10 cellular contexts compared by ENCODE assay signal in genomic region chr11:68749501-68750196, GRCh38. TPM values are rescaled to one million over a fixed set of nuclear protein-coding genes. Genes with fewer than 3 reads are reported as not detected.
DNase-seq lines count a peak whose midpoint lies in the region; ATAC-seq and TF ChIP-seq lines count a peak whose summit lies in the region.
"Had no signal": no experiment of that assay in that cellular context is flagged by ENCODE, and none has a peak within 500 bp of the region (broad histone marks: within the 10 kb centered on the region; RNA-seq: fewer than 3 reads in every experiment).

No MANE protein-coding gene starts in this region.

- ATAC-seq in IMR-90 (ENCODE audit: low read depth) = no peak
- no peak for ATAC-seq in HG02642 (IDR thresholded peaks at IDR 0.05; ENCODE audit: poor library complexity, unreplicated experiment)

- H3K4me1 ChIP-seq in IMR-90 (ENCODE audit: control insufficient read depth, insufficient read depth, low read length) = no peaks in the 10 kb centered on the region

- H3K4me3 ChIP-seq in IMR-90 (ENCODE audit: insufficient read depth, low read depth, low read length) (no peak overlapping the region), brain microvascular endothelial cell (ENCODE audit: low read depth, low read length) (no peak overlapping the region)

- peaks cover 4% of the 10 kb centered on the region; the same call in 1 of the 2 replicates for H3K36me3 ChIP-seq in IMR-90 (ENCODE audit: control insufficient read depth, insufficient read depth, low read length)
- no peaks in the 10 kb centered on the region for H3K36me3 ChIP-seq in brain microvascular endothelial cell (replicated peaks)

- no peak overlapping the region for H2BK5ac ChIP-seq in IMR-90 (ENCODE audit: low read depth, low read length, poor library complexity, severe bottlenecking)

- H3K23ac ChIP-seq in IMR-90 (ENCODE audit: low read depth, low read length) = no peak overlapping the region

- no peaks in the 10 kb centered on the region for H3K79me1 ChIP-seq in IMR-90 (ENCODE audit: low read depth in 1 of 2, low read length in 2 of 2)

- H2AK9ac ChIP-seq in IMR-90 (replicated peaks; ENCODE audit: low read depth, low read length, poor library complexity) = no peak overlapping the region

- no peak overlapping the region for H4K8ac ChIP-seq in IMR-90 (ENCODE audit: low read depth in 2 of 2, low read length in 2 of 2)

- no peaks in the 10 kb centered on the region for H3K9me3 ChIP-seq in IMR-90 (ENCODE audit: control insufficient read depth, insufficient read depth, low read length)

- no peak overlapping the region for H3K4ac ChIP-seq in IMR-90 (ENCODE audit: low read depth, low read length)

- H3K4me1 Mint-ChIP-seq in Calu3 (ENCODE audit: low read depth, unreplicated experiment) (no peaks in the 10 kb centered on the region), nephron progenitor cell (peaks cover 14% of the 10 kb centered on the region)

- H3K27me3 Mint-ChIP-seq in Calu3 (ENCODE audit: unreplicated experiment) (no peaks in the 10 kb centered on the region), nephron progenitor cell (ENCODE audit: low read depth, poor library complexity) (peaks cover 41% of the 10 kb centered on the region)

- TF ChIP-seq POLR2A in IMR-90 (IDR thresholded peaks at IDR 0.05; ENCODE audit: low read depth, low read length) = no peak

- no peak overlapping the region for H3K4me2 ChIP-seq in IMR-90 (ENCODE audit: low read depth, low read length)

- H2BK15ac ChIP-seq in IMR-90 (ENCODE audit: low read depth, low read length) = no peak overlapping the region

- no peaks in the 10 kb centered on the region for H3K27me3 ChIP-seq in IMR-90 (ENCODE audit: control insufficient read depth, insufficient read depth, low read length)
- no peaks in the 10 kb centered on the region for H3K27me3 ChIP-seq in brain microvascular endothelial cell (replicated peaks)

- H3K9me1 ChIP-seq in IMR-90 (ENCODE audit: insufficient read depth, low read length) = no peaks in the 10 kb centered on the region

- H3K18ac ChIP-seq in IMR-90 (ENCODE audit: low read depth, low read length) = no peak overlapping the region

- no peak overlapping the region for H2BK20ac ChIP-seq in IMR-90 (ENCODE audit: low read depth, low read length)

- H3K4me3 Mint-ChIP-seq in Calu3 (ENCODE audit: low read depth, unreplicated experiment) (peak overlapping the region; percentile 4), nephron progenitor cell (peak overlapping the region; percentile 73)

- no peak overlapping the region for H4K91ac ChIP-seq in IMR-90 (ENCODE audit: insufficient read depth, low read depth, low read length)

- H3K27ac ChIP-seq in IMR-90 (ENCODE audit: insufficient read depth, low read length) = no peak overlapping the region
- no peak overlapping the region for H3K27ac ChIP-seq in brain microvascular endothelial cell

- DNase-seq in Calu3 = no peak
- DNase-seq in IMR-90 = peak; percentile 12
- DNase-seq in dermis blood vessel endothelial cell = peak; percentile 65
- DNase-seq in nephron progenitor cell = no peak
- no peak for DNase-seq in brain microvascular endothelial cell
- DNase-seq in NCI-H2029 (lab: John Stamatoyannopoulos, UW) = no peak
- no peak for DNase-seq in AML-193 (lab: John Stamatoyannopoulos, UW)
- DNase-seq: activated CD4-positive, alpha-beta T cell treated with anti-CD3 and anti-CD28 coated beads for 1 hour; EL had no signal

- CTCF ChIA-PET in Calu3 (lab: Charles Lee) (no interaction called here), IMR-90 (lab: Yijun Ruan, JAX) (interaction anchor here (1.2 kb wide), 1 partner anchor 8 kb away, joined by 3 read pairs; no protein-coding TSS in a partner anchor)

- no peak for TF ChIP-seq RAD21 in IMR-90 (IDR thresholded peaks at IDR 0.05; ENCODE audit: low read length)

- H3K9ac ChIP-seq in IMR-90 (ENCODE audit: low read depth, low read length) = no peak overlapping the region

- no peak overlapping the region for H3K14ac ChIP-seq in IMR-90 (replicated peaks; ENCODE audit: low read depth, low read length)

- no peak overlapping the region for H3K56ac ChIP-seq in IMR-90 (ENCODE audit: extremely low read depth, insufficient read depth, low read length)

- H2BK120ac ChIP-seq in IMR-90 (ENCODE audit: low read depth, low read length) = no peak overlapping the region

- peaks cover 11% of the 10 kb centered on the region for H3K36me3 Mint-ChIP-seq in Calu3 (ENCODE audit: insufficient read depth, unreplicated experiment)
- H3K36me3 Mint-ChIP-seq in nephron progenitor cell (ENCODE audit: low read depth) = peaks cover 5% of the 10 kb centered on the region

- H3K9me3 Mint-ChIP-seq in Calu3 (ENCODE audit: low read depth, unreplicated experiment) (no peaks in the 10 kb centered on the region), nephron progenitor cell (no peaks in the 10 kb centered on the region)

- BruUV-seq in Calu3 (replicated peaks; lab: Mats Ljungman, UMichigan) (TSS peak; percentile 38), IMR-90 (replicated peaks; lab: Mats Ljungman, UMichigan) (no TSS peak)

- H4K20me1 ChIP-seq in IMR-90 (ENCODE audit: insufficient read depth, low read length) = no peaks in the 10 kb centered on the region

- dilution Hi-C loops in IMR-90 (cut with HindIII; ENCODE audit: low sequenced_read_pairs, unreplicated experiment) = no loop called here

- intact Hi-C loops in Calu3 (cut with micrococcal nuclease; ENCODE audit: unreplicated experiment) (no loop called here), IMR-90 (cut with micrococcal nuclease) (no loop called here)

- TF ChIP-seq CTCF in Calu3 (IDR thresholded peaks at IDR 0.05; ENCODE audit: unreplicated experiment) = no peak
- no peak for TF ChIP-seq CTCF in IMR-90 (conservative IDR thresholded peaks at IDR 0.05; ENCODE audit: low read depth, low read length)
- TF ChIP-seq CTCF in nephron progenitor cell (IDR thresholded peaks at IDR 0.05) = no peak
- no peak for TF ChIP-seq CTCF in brain microvascular endothelial cell (IDR thresholded peaks at IDR 0.05; ENCODE audit: low read depth, low read length, missing control alignments)

- H4K5ac ChIP-seq in IMR-90 (ENCODE audit: low read depth, low read length) = no peak overlapping the region

- H2AFZ ChIP-seq in IMR-90 (replicated peaks; ENCODE audit: low read length, poor library complexity) = no peak overlapping the region

- no peak overlapping the region for H3K27ac Mint-ChIP-seq in Calu3 (ENCODE audit: unreplicated experiment)
- peak overlapping the region; percentile 33 for H3K27ac Mint-ChIP-seq in nephron progenitor cell

- POLR2A ChIA-PET in IMR-90 (lab: Charles Lee; ENCODE audit: unreplicated experiment) = no interaction called here

- 83% methylated on average over 5 of the region's 17 CpGs; no CpG with 5 or more reads in 1 of the 2 experiments for WGBS in IMR-90 (ENCODE audit: extremely low coverage in 2 of 2, insufficient read length in 1 of 2), 2 experiments

- no peak overlapping the region for H2AK5ac ChIP-seq in IMR-90 (ENCODE audit: low read depth, low read length)

- in situ Hi-C loops in IMR-90 (cut with MboI; ENCODE audit: low sequenced_read_pairs) = no loop called here
- in situ Hi-C loops in brain microvascular endothelial cell (cut with HindIII; ENCODE audit: low pct_ligation_motif_present, low sequenced_read_pairs) = no loop called here

TF ChIP-seq in IMR-90, 13 proteins besides CTCF, POLR2A, EP300 and RAD21:
- TF ChIP-seq MAZ (IDR thresholded peaks at IDR 0.05; ENCODE audit: borderline replicate concordance, low read depth, low read length) (no peak), NFE2L2 (IDR thresholded peaks at IDR 0.05; ENCODE audit: low read depth, low read length) (no peak), SMC3 (IDR thresholded peaks at IDR 0.05; ENCODE audit: low read depth, low read length) (no peak), RCOR1 (IDR thresholded peaks at IDR 0.05; ENCODE audit: insufficient replicate concordance, low read length) (no peak), CHD1 (IDR thresholded peaks at IDR 0.05; ENCODE audit: low read depth, low read length) (no peak), RFX5 (IDR thresholded peaks at IDR 0.05; ENCODE audit: low read depth, low read length) (no peak), CEBPB (IDR thresholded peaks at IDR 0.05; ENCODE audit: low read depth, low read length) (no peak), MXI1 (IDR thresholded peaks at IDR 0.05; ENCODE audit: borderline replicate concordance, low read depth, low read length) (no peak), MAFK (IDR thresholded peaks at IDR 0.05; ENCODE audit: low read depth, low read length) (no peak), BHLHE40 (IDR thresholded peaks at IDR 0.05; ENCODE audit: low read depth, low read length) (no peak), FOS (IDR thresholded peaks at IDR 0.05; ENCODE audit: low read depth, low read length) (no peak)
- TF ChIP-seq, protein P1, sequence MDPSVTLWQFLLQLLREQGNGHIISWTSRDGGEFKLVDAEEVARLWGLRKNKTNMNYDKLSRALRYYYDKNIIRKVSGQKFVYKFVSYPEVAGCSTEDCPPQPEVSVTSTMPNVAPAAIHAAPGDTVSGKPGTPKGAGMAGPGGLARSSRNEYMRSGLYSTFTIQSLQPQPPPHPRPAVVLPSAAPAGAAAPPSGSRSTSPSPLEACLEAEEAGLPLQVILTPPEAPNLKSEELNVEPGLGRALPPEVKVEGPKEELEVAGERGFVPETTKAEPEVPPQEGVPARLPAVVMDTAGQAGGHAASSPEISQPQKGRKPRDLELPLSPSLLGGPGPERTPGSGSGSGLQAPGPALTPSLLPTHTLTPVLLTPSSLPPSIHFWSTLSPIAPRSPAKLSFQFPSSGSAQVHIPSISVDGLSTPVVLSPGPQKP (IDR thresholded peaks at IDR 0.05; ENCODE audit: borderline replicate concordance, low read depth, low read length) = no peak
- TF ChIP-seq, protein P2, sequence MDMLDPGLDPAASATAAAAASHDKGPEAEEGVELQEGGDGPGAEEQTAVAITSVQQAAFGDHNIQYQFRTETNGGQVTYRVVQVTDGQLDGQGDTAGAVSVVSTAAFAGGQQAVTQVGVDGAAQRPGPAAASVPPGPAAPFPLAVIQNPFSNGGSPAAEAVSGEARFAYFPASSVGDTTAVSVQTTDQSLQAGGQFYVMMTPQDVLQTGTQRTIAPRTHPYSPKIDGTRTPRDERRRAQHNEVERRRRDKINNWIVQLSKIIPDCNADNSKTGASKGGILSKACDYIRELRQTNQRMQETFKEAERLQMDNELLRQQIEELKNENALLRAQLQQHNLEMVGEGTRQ (IDR thresholded peaks at IDR 0.05; ENCODE audit: low read depth, low read length) = no peak

RNA-seq across cellular contexts. Expression of gene TESMIN, which starts 1.7 kb away (rescaled TPM):
- total RNA-seq in Calu3 (2022) (6.8 and 9.7 TPM in 2 replicates), IMR-90 (2012; rRNA removed) (0.56 and 0.90 TPM in 2 replicates), dermis blood vessel endothelial cell (2.4 and 6.0 TPM in 2 replicates)
- 2.2 and 3.0 TPM in 2 replicates for polyA plus RNA-seq in IMR-90 (2012; rRNA removed)
- polyA plus RNA-seq in IMR-90 (2012; cell fraction: cytosol; rRNA removed) = 3.0 and 4.0 TPM in 2 replicates
- polyA plus RNA-seq in IMR-90 (2012; cell fraction: nucleus; rRNA removed; ENCODE audit: low replicate concordance) = 3.6 and 4.4 TPM in 2 replicates

Comparison
In these comparisons a context has a peak if more than half of its experiments do, and no peak if none do; other contexts are left out.
1. DNase-seq: peak in IMR-90 (single experiment) and dermis blood vessel endothelial cell (single experiment); none in Calu3 (single experiment), nephron progenitor cell (single experiment), brain microvascular endothelial cell (single experiment), NCI-H2029 (single experiment) and AML-193 (0 of 2).